Comparison of ENCODE assay signal across 14 cellular contexts in genomic region chr10:24394479-24395190, GRCh38.
DNase-seq lines count a peak whose midpoint lies in the region; ATAC-seq and TF ChIP-seq lines count a peak whose summit lies in the region.
"Had no signal": no experiment of that assay in that cellular context is flagged by ENCODE, and none has a peak within 500 bp of the region (broad histone marks: within the 10 kb centered on the region; RNA-seq: fewer than 3 reads in every experiment).

No MANE protein-coding gene starts in this region.

- H3K9me3 ChIP-seq in smooth muscle cell (replicated peaks; ENCODE audit: low read depth), result no peaks in the 10 kb centered on the region
- H3K9me3 ChIP-seq: testis had no signal

- no peaks in the 10 kb centered on the region for H3K27me3 ChIP-seq in smooth muscle cell (ENCODE audit: low read depth)
- H3K27me3 ChIP-seq: cardiac muscle cell, testis had no signal

- no peaks in the 10 kb centered on the region for H3K36me3 ChIP-seq in smooth muscle cell (ENCODE audit: low read depth)
- H3K36me3 ChIP-seq: cardiac muscle cell had no signal

- H2AFZ ChIP-seq in smooth muscle cell (ENCODE audit: low read depth), result no peak overlapping the region

- no peak for DNase-seq in smooth muscle cell (lab: John Stamatoyannopoulos, UW; ENCODE audit: unreplicated experiment)
- no peak for DNase-seq in left cardiac atrium
- DNase-seq in NCI-H2081 (lab: John Stamatoyannopoulos, UW), result no peak
- DNase-seq: DMS 273 treated with DMSO at 0.1 percent for 48 hours; effector CD8-positive, alpha-beta T cell; HCEC 1CT; left ventricle myocardium superior; NCI-H1694; testis had no signal

- ATAC-seq in GM19043 (IDR thresholded peaks at IDR 0.05; ENCODE audit: low read depth, unreplicated experiment) (peak; percentile 66), HG02623 (IDR thresholded peaks at IDR 0.05; ENCODE audit: unreplicated experiment) (peak; percentile 55), HG03442 (IDR thresholded peaks at IDR 0.05; ENCODE audit: unreplicated experiment) (peak; percentile 76), left cardiac atrium (no peak), HG02588 (IDR thresholded peaks at IDR 0.05; ENCODE audit: unreplicated experiment) (no peak)
- ATAC-seq: left ventricle myocardium superior had no signal

- peaks cover 10% of the 10 kb centered on the region for H3K4me1 ChIP-seq in smooth muscle cell (ENCODE audit: low read depth)
- H3K4me1 ChIP-seq: testis had no signal

- peaks cover 17% of the 10 kb centered on the region for H3F3A ChIP-seq in smooth muscle cell (ENCODE audit: low read depth)

- H3K9ac ChIP-seq in smooth muscle cell (ENCODE audit: low read depth), result peak overlapping the region; percentile 93

- WGBS in smooth muscle cell (ENCODE audit: low lambda C conversion rate), result 78% methylated on average over 9 of the region's 9 CpGs

- intact Hi-C loops in left cardiac atrium (cut with DNase I), result no loop called here

- H3K4me3 ChIP-seq in smooth muscle cell, result no peak overlapping the region
- H3K4me3 ChIP-seq: cardiac muscle cell, testis had no signal

- H3K27ac ChIP-seq in smooth muscle cell (ENCODE audit: low read depth), result peak overlapping the region; percentile 100
- H3K27ac ChIP-seq: cardiac muscle cell had no signal

- no peak for TF ChIP-seq CTCF in smooth muscle cell (IDR thresholded peaks at IDR 0.05; ENCODE audit: borderline replicate concordance, insufficient read depth, poor library complexity, severe bottlenecking)

- H3K79me2 ChIP-seq in smooth muscle cell (ENCODE audit: low read depth), result no peaks in the 10 kb centered on the region

- no peaks in the 10 kb centered on the region for H4K20me1 ChIP-seq in smooth muscle cell (ENCODE audit: low read depth)

- H3K4me2 ChIP-seq in smooth muscle cell, result peak overlapping the region; percentile 66

Comparison
In these comparisons a context has a peak if more than half of its experiments do, and no peak if none do; other contexts are left out.
1. ATAC-seq: peak in GM19043 (single experiment), HG02623 (single experiment) and HG03442 (single experiment); none in left cardiac atrium (0 of 2) and HG02588 (single experiment).